Comparison of ENCODE assay signal across 10 cellular contexts in the genomic region with DNA sequence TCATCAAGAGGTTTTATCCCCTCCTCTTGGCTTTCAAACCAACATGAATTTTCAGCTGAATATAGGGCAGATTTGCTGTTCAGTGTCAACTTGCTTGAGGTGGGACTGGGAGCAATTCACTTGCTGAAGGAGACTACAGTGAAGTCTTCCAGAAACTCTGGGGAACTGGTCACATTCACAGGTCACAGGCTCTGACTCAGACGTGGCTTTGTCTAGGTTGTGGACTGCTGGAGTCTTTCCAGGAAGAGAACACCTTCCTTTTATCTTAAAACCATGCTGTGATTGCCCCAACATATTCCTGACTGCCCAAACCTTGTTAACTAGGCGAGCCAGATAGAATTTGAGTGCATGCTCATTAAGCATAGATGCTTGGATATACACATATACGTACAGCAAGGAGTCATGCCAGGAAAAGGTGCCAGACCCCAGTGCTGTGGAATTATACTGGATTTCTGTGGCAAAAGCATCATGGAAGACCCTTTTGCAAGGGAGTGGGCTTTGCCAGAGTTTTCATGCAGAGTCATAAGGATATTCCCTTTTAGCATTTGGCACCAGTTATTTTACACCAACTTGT.
DNase-seq lines count a peak whose midpoint lies in the region; ATAC-seq and TF ChIP-seq lines count a peak whose summit lies in the region.
"Had no signal": no experiment of that assay in that cellular context is flagged by ENCODE, and none has a peak within 500 bp of the region (broad histone marks: within the 10 kb centered on the region; RNA-seq: fewer than 3 reads in every experiment).

No MANE protein-coding gene starts in this region.

- H3K9me3 ChIP-seq in AG04450 (ENCODE audit: control insufficient read depth, insufficient read depth, low read length) (no peaks in the 10 kb centered on the region), HCT116 (ENCODE audit: control insufficient read depth in 1 of 2, insufficient read depth in 1 of 2, low read depth in 1 of 2, low read length in 2 of 2) (no peaks in the 10 kb centered on the region), ascending aorta (no peaks in the 10 kb centered on the region)

- CTCF ChIA-PET in AG04450 (lab: Charles Lee), result interaction anchor here (0.8 kb wide), 1 partner anchor 17 kb away, joined by 3 read pairs; no protein-coding TSS in a partner anchor
- CTCF ChIA-PET in HCT116 (lab: Charles Lee), result no interaction called here

- RAD21 ChIA-PET in HCT116 (lab: Charles Lee; ENCODE audit: low non-redundant PET in 1 of 2, low total read pairs in 2 of 2, uncharacterized antibody in 2 of 2, unreplicated experiment in 2 of 2), result no interaction called here

- H3K36me3 ChIP-seq in HCT116 (ENCODE audit: control insufficient read depth in 1 of 2, insufficient read depth in 2 of 2, low read length in 2 of 2) (no peaks in the 10 kb centered on the region), ascending aorta (no peaks in the 10 kb centered on the region)

- peaks cover 15 to 25% of the 10 kb centered on the region in 2 experiments for H3K4me1 ChIP-seq in HCT116 (ENCODE audit: control insufficient read depth in 1 of 2, insufficient read depth in 2 of 2, low read length in 2 of 2)
- peaks cover 6 to 29% of the 10 kb centered on the region in 2 donors for H3K4me1 ChIP-seq in ascending aorta

- no peak for TF ChIP-seq POLR2A in HCT116 (IDR thresholded peaks at IDR 0.05; ENCODE audit: borderline replicate concordance, extremely low read depth, insufficient read depth, insufficient read length)

- POLR2A ChIA-PET in AG04450 (lab: Yijun Ruan, JAX), result interaction anchor here (0.6 kb wide), 1 partner anchor 546 kb away, joined by 8 read pairs; no protein-coding TSS in a partner anchor
- POLR2A ChIA-PET in HCT116 (lab: Charles Lee), result no interaction called here

- no peak overlapping the region for H2AFZ ChIP-seq in HCT116 (ENCODE audit: low read depth, low read length, poor library complexity, severe bottlenecking)

- H3K27ac ChIP-seq in AG04450 (ENCODE audit: low read depth, low read length) (peak overlapping the region; percentile 22), HCT116 (ENCODE audit: low read depth, low read length) (no peak overlapping the region), ascending aorta (peak overlapping the region; percentile 76 to 85)

- DNase-seq in AG04450 (ENCODE audit: low read depth, low spot score), result no peak
- DNase-seq in HCT116 (ENCODE audit: low read depth, low spot score), result peak; percentile 21
- DNase-seq in ascending aorta (ENCODE audit: low spot score in 2 of 2), result no peak
- DNase-seq in mesothelial cell of epicardium (ENCODE audit: low spot score in 2 of 2, unreplicated experiment in 2 of 2), result no peak
- no peak for DNase-seq in activated T-cell treated with anti-CD3 and anti-CD28 coated beads for 4 hours
- DNase-seq in NCI-H1105 (lab: John Stamatoyannopoulos, UW), result no peak
- DNase-seq in KBM-7, result no peak
- no peak for DNase-seq in activated effector memory CD4-positive, alpha-beta T cell treated with anti-CD3 and anti-CD28 coated beads, Interleukin-2, amount 50 U/mL, for 16 hours
- DNase-seq: activated CD8-positive, alpha-beta memory T cell treated with anti-CD3 and anti-CD28 coated beads for 24 hours; KG1 had no signal

- no peak for TF ChIP-seq CTCF in AG04450 (IDR thresholded peaks at IDR 0.05; ENCODE audit: low read depth, low read length)
- TF ChIP-seq CTCF in HCT116 (IDR thresholded peaks at IDR 0.05 in 2 of 3, conservative IDR thresholded peaks at IDR 0.05 in 1 of 3; ENCODE audit: borderline replicate concordance in 1 of 3, insufficient read depth in 1 of 3, low read depth in 2 of 3, low read length in 2 of 3), result no peak
- no peak for TF ChIP-seq CTCF in ascending aorta (IDR thresholded peaks at IDR 0.05)
- no peak for TF ChIP-seq CTCF in mesothelial cell of epicardium (IDR thresholded peaks at IDR 0.05; ENCODE audit: unreplicated experiment)

- H3K4me2 ChIP-seq in HCT116 (ENCODE audit: low read length), result peak overlapping the region; percentile 47

- in situ Hi-C loops in KBM-7 (cut with MboI; ENCODE audit: low pct_unique_long_range_greater_than_20kb, low sequenced_read_pairs), result no loop called here

- peak overlapping the region; percentile 62 for H3K27ac Mint-ChIP-seq in mesothelial cell of epicardium

- H3K27me3 ChIP-seq in AG04450 (ENCODE audit: control insufficient read depth, insufficient read depth, low read length) (no peaks in the 10 kb centered on the region), HCT116 (ENCODE audit: insufficient read depth, low read length) (no peaks in the 10 kb centered on the region), ascending aorta (no peaks in the 10 kb centered on the region)

- no peaks in the 10 kb centered on the region for H3K9me2 ChIP-seq in HCT116 (ENCODE audit: insufficient read depth)

- H3K9me3 Mint-ChIP-seq in mesothelial cell of epicardium, result no peaks in the 10 kb centered on the region

- no peak for TF ChIP-seq RAD21 in HCT116 (IDR thresholded peaks at IDR 0.05; ENCODE audit: low read depth)

- H3K4me1 Mint-ChIP-seq in mesothelial cell of epicardium, result peaks cover 73% of the 10 kb centered on the region

- H3K4me3 Mint-ChIP-seq in mesothelial cell of epicardium, result no peak overlapping the region

- no TSS peak for BruUV-seq in HCT116 (replicated peaks; lab: Mats Ljungman, UMichigan)

- intact Hi-C loops in HCT116 (cut with micrococcal nuclease), result no loop called here
- intact Hi-C loops in ascending aorta (cut with DNase I), result no loop called here

- no peak overlapping the region for H3K9ac ChIP-seq in HCT116 (ENCODE audit: low read length)

- no peaks in the 10 kb centered on the region for H4K20me1 ChIP-seq in HCT116 (ENCODE audit: insufficient read depth)

- no peaks in the 10 kb centered on the region for H3K27me3 Mint-ChIP-seq in mesothelial cell of epicardium (ENCODE audit: low read depth)

- ATAC-seq in HCT116, result peak; percentile 62

- H3K4me3 ChIP-seq in AG04450 (ENCODE audit: low read depth, low read length) (no peak overlapping the region), HCT116 (replicated peaks in 1 of 2; ENCODE audit: low read depth in 1 of 2, low read length in 2 of 2) (no peak overlapping the region), ascending aorta (no peak overlapping the region)

- H3K79me2 ChIP-seq in HCT116 (ENCODE audit: insufficient read depth, low read length), result no peaks in the 10 kb centered on the region

- H3K36me3 Mint-ChIP-seq in mesothelial cell of epicardium, result no peaks in the 10 kb centered on the region

TF ChIP-seq in HCT116, 20 proteins besides CTCF, POLR2A, EP300 and RAD21:
- TF ChIP-seq FOSL1 (IDR thresholded peaks at IDR 0.05; ENCODE audit: low read depth) (peak; percentile 33; the same call in 1 of the 2 replicates), SP1 (IDR thresholded peaks at IDR 0.05; ENCODE audit: low read depth) (peak; percentile 32; the same call in 1 of the 2 replicates), SIN3A (IDR thresholded peaks at IDR 0.05; ENCODE audit: low read depth) (no peak), ZFX (IDR thresholded peaks at IDR 0.05) (no peak), POLR2AphosphoS5 (IDR thresholded peaks at IDR 0.05; ENCODE audit: low read depth, low read length) (no peak), EGR1 (IDR thresholded peaks at IDR 0.05; ENCODE audit: low read depth) (no peak)
TF ChIP-seq in HCT116: peak in this region for 2.
